ENCODE assay signal across 17 cellular contexts in genomic region chr2:38264649-38265322, GRCh38.
DNase-seq lines count a peak whose midpoint lies in the region; ATAC-seq, FAIRE-seq and TF ChIP-seq lines count a peak whose summit lies in the region.
"Had no signal": no experiment of that assay in that cellular context is flagged by ENCODE, and none has a peak within 500 bp of the region (broad histone marks: within the 10 kb centered on the region; RNA-seq: fewer than 3 reads in every experiment).

No MANE protein-coding gene starts in this region.

- H3K9me3 ChIP-seq in mesenchymal stem cell (ENCODE audit: control insufficient read depth, low read length) = no peaks in the 10 kb centered on the region
- H3K9me3 ChIP-seq: sigmoid colon, upper lobe of right lung had no signal

- no peak overlapping the region for H3K9ac ChIP-seq in mesenchymal stem cell (ENCODE audit: low read length)
- H3K9ac ChIP-seq: KMS-11 had no signal

- no peak overlapping the region for H3K27ac ChIP-seq in mesenchymal stem cell (ENCODE audit: low read length, poor library complexity, severe bottlenecking)
- H3K27ac ChIP-seq: epithelial cell of prostate, KMS-11, sigmoid colon, upper lobe of right lung had no signal

- H3K4me3 Mint-ChIP-seq in immature natural killer cell = no peak overlapping the region
- no peak overlapping the region for H3K4me3 Mint-ChIP-seq in activated naive CD8-positive, alpha-beta T cell treated with anti-CD3 and anti-CD28 coated beads, Interleukin-2, amount 50 U/mL, for 24 hours

- no peak overlapping the region for H2BK5ac ChIP-seq in mesenchymal stem cell (ENCODE audit: low read depth, low read length, poor library complexity, severe bottlenecking)

- H3K27me3 ChIP-seq in mesenchymal stem cell (ENCODE audit: control insufficient read depth in 1 of 2, insufficient read depth in 1 of 2, low read length in 2 of 2) = no peaks in the 10 kb centered on the region
- H3K27me3 ChIP-seq: sigmoid colon, upper lobe of right lung had no signal

- no peak overlapping the region for H3K14ac ChIP-seq in mesenchymal stem cell (ENCODE audit: low read length in 2 of 2)

- no peak overlapping the region for H3K18ac ChIP-seq in mesenchymal stem cell (ENCODE audit: low read depth in 1 of 2, low read length in 2 of 2)

- H3K79me1 ChIP-seq in mesenchymal stem cell (replicated peaks; ENCODE audit: low read length, poor library complexity, severe bottlenecking) = no peaks in the 10 kb centered on the region

- no peak overlapping the region for H2BK12ac ChIP-seq in mesenchymal stem cell (ENCODE audit: low read length in 2 of 2)

- FAIRE-seq in GM12891 (lab: Jason Lieb, UNC) = no peak

- no peak overlapping the region for H2AFZ ChIP-seq in mesenchymal stem cell (ENCODE audit: low read depth, low read length)

- H2BK120ac ChIP-seq in mesenchymal stem cell (ENCODE audit: low read depth, low read length) = no peak overlapping the region

- H3K36me3 ChIP-seq in mesenchymal stem cell (ENCODE audit: control insufficient read depth in 1 of 2, insufficient read depth in 2 of 2, low read depth in 1 of 2, low read length in 2 of 2) = no peaks in the 10 kb centered on the region
- H3K36me3 ChIP-seq: sigmoid colon, upper lobe of right lung had no signal

- H2AK5ac ChIP-seq in mesenchymal stem cell (ENCODE audit: low read length, severe bottlenecking) = no peak overlapping the region

- H3K9me3 Mint-ChIP-seq in immature natural killer cell = no peaks in the 10 kb centered on the region
- H3K9me3 Mint-ChIP-seq in activated naive CD8-positive, alpha-beta T cell treated with anti-CD3 and anti-CD28 coated beads, Interleukin-2, amount 50 U/mL, for 24 hours = peaks cover 5% of the 10 kb centered on the region

- TF ChIP-seq CTCF in AG09309 (IDR thresholded peaks at IDR 0.05; ENCODE audit: control insufficient read depth, insufficient read depth, low read depth, low read length, missing control alignments) = no peak

- peaks cover 0 to 5% of the 10 kb centered on the region in 2 donors for H3K4me1 Mint-ChIP-seq in immature natural killer cell
- H3K4me1 Mint-ChIP-seq in activated naive CD8-positive, alpha-beta T cell treated with anti-CD3 and anti-CD28 coated beads, Interleukin-2, amount 50 U/mL, for 24 hours = peaks cover 26% of the 10 kb centered on the region

- H3K27me3 Mint-ChIP-seq in immature natural killer cell (ENCODE audit: low read depth in 3 of 3) = peaks cover 4 to 5% (median 5%) of the 10 kb centered on the region in 3 donors
- peaks cover 2% of the 10 kb centered on the region for H3K27me3 Mint-ChIP-seq in activated naive CD8-positive, alpha-beta T cell treated with anti-CD3 and anti-CD28 coated beads, Interleukin-2, amount 50 U/mL, for 24 hours

- H4K8ac ChIP-seq in mesenchymal stem cell (ENCODE audit: low read length) = no peak overlapping the region

- peaks cover 6% of the 10 kb centered on the region for H3K4me1 ChIP-seq in mesenchymal stem cell (ENCODE audit: control insufficient read depth, insufficient read depth, low read depth, low read length)
- H3K4me1 ChIP-seq: sigmoid colon, upper lobe of right lung had no signal

- H3K4me2 ChIP-seq in mesenchymal stem cell (ENCODE audit: low read length, poor library complexity, severe bottlenecking) = no peak overlapping the region
- H3K4me2 ChIP-seq: KMS-11 had no signal

- H3K23ac ChIP-seq in mesenchymal stem cell (ENCODE audit: low read length in 2 of 2) = no peak overlapping the region

- no peak for ATAC-seq in HG03457 (IDR thresholded peaks at IDR 0.05; ENCODE audit: unreplicated experiment)
- no peak for ATAC-seq in activated naive CD8-positive, alpha-beta T cell treated with anti-CD3 and anti-CD28 coated beads, Interleukin-2, amount 50 U/mL, for 24 hours
- ATAC-seq: HCT116, upper lobe of right lung had no signal

- 36% methylated on average over 2 of the region's 2 CpGs for WGBS in mesenchymal stem cell

- DNase-seq in AG09309 (ENCODE audit: low read depth) = peak; percentile 10
- no peak for DNase-seq in GM12891 (ENCODE audit: insufficient read length, low spot score)
- DNase-seq in SIG-M5 (lab: John Stamatoyannopoulos, UW) = peak; percentile 25
- peak; percentile 6 for DNase-seq in mesenchymal stem cell
- no peak for DNase-seq in immature natural killer cell
- no peak for DNase-seq in NCI-H524 treated with DMSO at 0.1 percent for 48 hours (lab: John Stamatoyannopoulos, UW)
- no peak for DNase-seq in activated naive CD8-positive, alpha-beta T cell treated with anti-CD3 and anti-CD28 coated beads, Interleukin-2, amount 50 U/mL, for 24 hours
- DNase-seq: activated CD4-positive, alpha-beta T cell treated with anti-CD3 and anti-CD28 coated beads, Interleukin-2, amount 50 U/mL, for 1 hour; amniotic stem cell; NCI-H748 treated with DMSO at 0.1 percent for 48 hours; sigmoid colon; stimulated activated CD4-positive, alpha-beta T cell treated with anti-CD3 and anti-CD28 coated beads, Interleukin-4, amount 100 ng/mL, for 1 hour; upper lobe of right lung had no signal

- no peak overlapping the region for H2BK15ac ChIP-seq in mesenchymal stem cell (ENCODE audit: low read depth, poor library complexity, severe bottlenecking)

- no peak overlapping the region for H3K4ac ChIP-seq in mesenchymal stem cell (ENCODE audit: low read depth in 1 of 2, low read length in 2 of 2)

- H3K27ac Mint-ChIP-seq in immature natural killer cell = no peak overlapping the region
- H3K27ac Mint-ChIP-seq in activated naive CD8-positive, alpha-beta T cell treated with anti-CD3 and anti-CD28 coated beads, Interleukin-2, amount 50 U/mL, for 24 hours = no peak overlapping the region

- no peak for TF ChIP-seq POLR2A in GM12891 (IDR thresholded peaks at IDR 0.05; ENCODE audit: low read depth, low read length)

- H4K91ac ChIP-seq in mesenchymal stem cell (ENCODE audit: low read length) = no peak overlapping the region

- H3K36me3 Mint-ChIP-seq in immature natural killer cell = no peaks in the 10 kb centered on the region
- peaks cover 7% of the 10 kb centered on the region for H3K36me3 Mint-ChIP-seq in activated naive CD8-positive, alpha-beta T cell treated with anti-CD3 and anti-CD28 coated beads, Interleukin-2, amount 50 U/mL, for 24 hours (ENCODE audit: low read depth)

- H3K4me3 ChIP-seq in AG09309 (ENCODE audit: control insufficient read depth, low read depth, low read length) (no peak overlapping the region), mesenchymal stem cell (ENCODE audit: insufficient read depth in 1 of 2, low read depth in 1 of 2, low read length in 2 of 2) (no peak overlapping the region)
- H3K4me3 ChIP-seq: sigmoid colon, upper lobe of right lung had no signal

TF ChIP-seq in GM12891, 5 proteins besides CTCF, POLR2A, EP300 and RAD21:
- TF ChIP-seq PAX5 (IDR thresholded peaks at IDR 0.05; ENCODE audit: insufficient read depth, low read length, severe bottlenecking) (no peak), POLR2AphosphoS5 (IDR thresholded peaks at IDR 0.05; ENCODE audit: low read depth, low read length) (no peak), SPI1 (IDR thresholded peaks at IDR 0.05; ENCODE audit: low read depth, low read length) (peak; percentile 47), POU2F2 (IDR thresholded peaks at IDR 0.05; ENCODE audit: low read depth, low read length) (no peak), TAF1 (IDR thresholded peaks at IDR 0.05; ENCODE audit: low read depth, low read length) (no peak)

Comparison
In these comparisons a context has a peak if more than half of its experiments do, and no peak if none do; other contexts are left out.
1. DNase-seq: peak in AG09309 (single experiment), SIG-M5 (single experiment) and mesenchymal stem cell (single experiment); none in GM12891 (single experiment), immature natural killer cell (0 of 3), NCI-H524 treated with DMSO at 0.1 percent for 48 hours (single experiment) and activated naive CD8-positive, alpha-beta T cell treated with anti-CD3 and anti-CD28 coated beads, Interleukin-2, amount 50 U/mL, for 24 hours (single experiment).